Comparison of ENCODE assay signal across 21 cellular contexts in the genomic region with DNA sequence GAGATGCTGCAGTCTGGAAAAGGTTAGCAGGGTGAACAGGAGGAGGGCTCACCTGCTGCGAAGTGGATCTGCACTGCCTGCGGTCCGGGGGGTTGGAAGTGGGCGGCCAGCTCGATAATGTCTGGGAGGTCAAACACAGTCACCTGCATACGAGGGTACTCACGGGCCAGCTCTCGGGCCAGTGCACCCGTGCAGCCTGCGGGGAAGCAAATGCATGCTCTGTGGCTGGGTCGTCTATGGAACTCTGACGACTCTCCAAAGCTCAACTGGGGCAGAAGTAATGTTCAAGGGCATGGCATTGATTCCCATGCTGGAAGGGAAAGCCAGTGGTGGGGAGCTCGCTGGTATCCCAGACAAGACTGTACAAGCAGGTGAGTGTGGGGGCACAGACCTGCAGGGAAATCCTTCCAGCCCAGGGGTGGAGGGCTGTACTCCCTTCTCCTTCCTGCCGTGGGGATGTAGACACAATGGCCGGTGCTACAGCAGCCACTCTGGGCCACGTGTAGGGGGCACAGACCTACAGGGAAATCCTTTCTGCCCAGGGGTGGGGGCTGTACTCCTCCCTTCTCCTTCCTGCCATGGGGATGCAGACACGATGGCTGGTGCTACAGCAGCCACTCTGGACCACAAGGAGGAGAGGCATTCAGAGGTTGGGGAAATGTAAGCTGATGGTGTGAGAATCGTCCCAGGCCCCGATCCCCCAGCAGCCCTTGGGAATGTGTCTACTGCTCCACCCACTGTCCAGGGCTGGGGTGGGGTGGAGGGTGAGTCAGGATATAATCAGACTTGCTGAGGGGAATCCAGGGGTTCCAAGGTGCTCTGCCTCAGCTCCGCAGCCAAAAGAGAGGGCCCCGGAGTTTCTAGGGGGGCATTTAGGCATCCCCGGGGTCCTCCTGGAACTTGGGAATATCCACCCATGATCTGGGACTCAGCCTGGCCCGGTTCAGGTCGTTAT. TPM values are rescaled to one million over a fixed set of nuclear protein-coding genes. Genes with fewer than 3 reads are reported as not detected.
DNase-seq lines count a peak whose midpoint lies in the region; ATAC-seq, FAIRE-seq and TF ChIP-seq lines count a peak whose summit lies in the region.
"Had no signal": no experiment of that assay in that cellular context is flagged by ENCODE, and none has a peak within 500 bp of the region (broad histone marks: within the 10 kb centered on the region; RNA-seq: fewer than 3 reads in every experiment).

No MANE protein-coding gene starts in this region.

- H3K4me2 ChIP-seq in H1 (ENCODE audit: insufficient read depth in 1 of 2, low read depth in 2 of 2, low read length in 2 of 2): no peak overlapping the region
- H3K4me2 ChIP-seq: BLaER1 treated with 17β-estradiol and CSF1 and Interleukin-3, amounts not matched to agents 10 nM and 100 nM had no signal

- H3K4me1 ChIP-seq in HEK293 (ENCODE audit: control insufficient read depth, insufficient read depth, low read length) (no peaks in the 10 kb centered on the region), H1 (replicated peaks in 1 of 4; ENCODE audit: control insufficient read depth in 3 of 4, insufficient read depth in 4 of 4, low read length in 3 of 4) (no peaks in the 10 kb centered on the region), spleen (no peaks in the 10 kb centered on the region)
- H3K4me1 ChIP-seq: Peyer's patch, SJSA1, thyroid gland had no signal

- H2BK120ac ChIP-seq in H1 (replicated peaks; ENCODE audit: low read depth, low read length): no peak overlapping the region

- FAIRE-seq in H1 (lab: Jason Lieb, UNC): no peak
- FAIRE-seq in urothelium cell line (lab: Jason Lieb, UNC): no peak
- FAIRE-seq: TTC549 had no signal

- H2BK20ac ChIP-seq in H1 (ENCODE audit: low read length): no peak overlapping the region

- H3K36me3 ChIP-seq in HEK293 (ENCODE audit: control insufficient read depth in 2 of 2, insufficient read depth in 1 of 2, low read length in 2 of 2) (peaks cover 13 to 50% of the 10 kb centered on the region in 2 experiments; a peak in 2 of 3 replicates), H1 (ENCODE audit: control insufficient read depth in 2 of 4, insufficient read depth in 4 of 4, low read length in 3 of 4) (peaks cover 38 to 73% (median 61%) of the 10 kb centered on the region in 4 experiments), spleen (peaks cover 0 to 85% (median 49%) of the 10 kb centered on the region in 6 donors)

- H4K20me1 ChIP-seq in H1 (replicated peaks in 1 of 2; ENCODE audit: control insufficient read depth in 1 of 2, insufficient read depth in 2 of 2, low read length in 2 of 2): peaks cover 6 to 26% of the 10 kb centered on the region in 2 experiments

- H3K18ac ChIP-seq in H1 (ENCODE audit: extremely low read depth, low read length): no peak overlapping the region

- no peak overlapping the region for H4K8ac ChIP-seq in H1 (ENCODE audit: extremely low read depth, insufficient read depth, low read length)

- H3K4ac ChIP-seq in H1 (replicated peaks; ENCODE audit: insufficient read length, low read depth, low read length): no peak overlapping the region

- H3K56ac ChIP-seq in H1 (replicated peaks; ENCODE audit: insufficient read length, low read depth, low read length): no peak overlapping the region

- intact Hi-C loops in spleen (cut with DNase I; ENCODE audit: low total_unique reads): no loop called here

- H4K5ac ChIP-seq in H1 (ENCODE audit: insufficient read length, low read depth, low read length): no peak overlapping the region

- H3K9me3 ChIP-seq in HEK293 (ENCODE audit: control insufficient read depth, insufficient read depth, low read depth, low read length) (no peaks in the 10 kb centered on the region; the same call in 1 of the 2 replicates), H1 (ENCODE audit: insufficient read depth in 2 of 2, low read depth in 1 of 2, low read length in 1 of 2) (peaks cover 0 to 10% of the 10 kb centered on the region in 2 experiments; a peak in 1 of 4 replicates), spleen (peaks cover 3 to 34% (median 30%) of the 10 kb centered on the region in 8 donors)
- H3K9me3 ChIP-seq: thyroid gland had no signal

- DNase-seq in activated naive CD8-positive, alpha-beta T cell treated with anti-CD3 and anti-CD28 coated beads, Interleukin-2, amount 10 ng/mL, durations not matched to agents 7 days and 5 days: peak; percentile 20
- no peak for DNase-seq in activated naive CD8-positive, alpha-beta T cell treated with anti-CD3 and anti-CD28 coated beads for 36 hours
- DNase-seq in H1 (ENCODE audit: low read depth in 1 of 2, low spot score in 2 of 2): no peak
- peak; percentile 67 for DNase-seq in spleen
- DNase-seq in urothelium cell line (ENCODE audit: low spot score): no peak
- DNase-seq: cerebellar nuclear complex; midbrain; naive thymus-derived CD8-positive, alpha-beta T cell; NCI-H146; NCI-H2171; NCI-H524; thyroid gland had no signal

- no peak overlapping the region for H2BK5ac ChIP-seq in H1 (ENCODE audit: low read depth, low read length)

- no peak overlapping the region for H3K9ac ChIP-seq in H1 (replicated peaks in 1 of 4; ENCODE audit: extremely low read depth in 1 of 4, low read depth in 3 of 4, low read length in 3 of 4)
- H3K9ac ChIP-seq: BLaER1 treated with 17β-estradiol and CSF1 and Interleukin-3, amounts not matched to agents 10 nM and 100 nM had no signal

- H3K9me3 Mint-ChIP-seq in activated naive CD8-positive, alpha-beta T cell treated with anti-CD3 and anti-CD28 coated beads, Interleukin-2, amount 10 ng/mL, durations not matched to agents 7 days and 5 days: peaks cover 8% of the 10 kb centered on the region
- peaks cover 17% of the 10 kb centered on the region for H3K9me3 Mint-ChIP-seq in activated naive CD8-positive, alpha-beta T cell treated with anti-CD3 and anti-CD28 coated beads for 36 hours

- no peak overlapping the region for H4K91ac ChIP-seq in H1 (replicated peaks; ENCODE audit: insufficient read length, low read length)

- CTCF ChIA-PET in HEK293 (lab: Yijun Ruan, JAX) (no interaction called here), H1 (lab: Charles Lee; ENCODE audit: partially characterized antibody) (no interaction called here)

- no peak overlapping the region for H2AK5ac ChIP-seq in H1 (ENCODE audit: low read depth, low read length)

- TF ChIP-seq EP300 in H1 (IDR thresholded peaks at IDR 0.05; ENCODE audit: borderline replicate concordance in 1 of 2, low read depth in 2 of 2, low read length in 2 of 2): no peak

- TF ChIP-seq CTCF in HEK293 (tag by site-specific recombination; IDR thresholded peaks at IDR 0.05) (no peak), H1 (IDR thresholded peaks at IDR 0.05; ENCODE audit: control extremely low read depth in 1 of 3, insufficient read depth in 1 of 3, low read depth in 1 of 3, low read length in 3 of 3) (no peak), spleen (IDR thresholded peaks at IDR 0.05 in 8 of 11, conservative IDR thresholded peaks at IDR 0.05 in 3 of 11) (no peak)

- H3K4me3 ChIP-seq in HEK293 (ENCODE audit: low read depth, low read length) (no peak overlapping the region), H1 (ENCODE audit: extremely low read depth in 1 of 4, insufficient read depth in 2 of 4, low read depth in 3 of 4, low read length in 4 of 4) (no peak overlapping the region), spleen (no peak overlapping the region)
- H3K4me3 ChIP-seq: BLaER1 treated with 17β-estradiol and CSF1 and Interleukin-3, amounts not matched to agents 10 nM and 100 nM; Peyer's patch; SJSA1; thyroid gland had no signal

- 83% methylated on average over 24 of the region's 24 CpGs; no CpG with 5 or more reads in 1 of the 2 experiments for WGBS in H1 (ENCODE audit: extremely low coverage in 1 of 2, insufficient coverage in 1 of 2, insufficient read length in 1 of 2, insufficient replicate concordance in 2 of 2, low coverage in 1 of 2, low lambda C conversion rate in 2 of 2, missing lambda C conversion rate in 1 of 2), 2 experiments
- 91 to 94% (median 93%) methylated on average over 15 to 24 of the region's 24 CpGs for WGBS in spleen, 5 donors

- H3K14ac ChIP-seq in H1 (ENCODE audit: insufficient read length): no peak overlapping the region

- H3K27ac ChIP-seq in HEK293 (ENCODE audit: extremely low read depth, low read depth, low read length): no peak overlapping the region
- H3K27ac ChIP-seq in H1 (ENCODE audit: low read depth, low read length): no peak overlapping the region
- no peak overlapping the region for H3K27ac ChIP-seq in spleen
- H3K27ac ChIP-seq: BLaER1 treated with 17β-estradiol and CSF1 and Interleukin-3, amounts not matched to agents 10 nM and 100 nM; Peyer's patch; SJSA1; thyroid gland had no signal

- 0 out of 2 replicates have a peak, but pooled peaks cover 4% of the 10 kb centered on the region for H3K23me2 ChIP-seq in H1 (ENCODE audit: low read depth, low read length)

- peaks cover 6% of the 10 kb centered on the region for H3K4me1 Mint-ChIP-seq in activated naive CD8-positive, alpha-beta T cell treated with anti-CD3 and anti-CD28 coated beads, Interleukin-2, amount 10 ng/mL, durations not matched to agents 7 days and 5 days
- no peaks in the 10 kb centered on the region for H3K4me1 Mint-ChIP-seq in activated naive CD8-positive, alpha-beta T cell treated with anti-CD3 and anti-CD28 coated beads for 36 hours

- no peak for ATAC-seq in activated naive CD8-positive, alpha-beta T cell treated with anti-CD3 and anti-CD28 coated beads, Interleukin-2, amount 10 ng/mL, durations not matched to agents 7 days and 5 days (ENCODE audit: low read depth)
- ATAC-seq in HG03342 (IDR thresholded peaks at IDR 0.05; ENCODE audit: unreplicated experiment) (no peak), HG03565 (IDR thresholded peaks at IDR 0.05; ENCODE audit: unreplicated experiment) (no peak)
- ATAC-seq: naive thymus-derived CD8-positive, alpha-beta T cell had no signal

- H3K79me2 ChIP-seq in H1 (ENCODE audit: control insufficient read depth in 1 of 2, insufficient read depth in 2 of 2, low read length in 2 of 2): no peaks in the 10 kb centered on the region; a peak in 1 of 4 replicates

- TF ChIP-seq POLR2A in H1 (IDR thresholded peaks at IDR 0.05; ENCODE audit: control extremely low read depth in 1 of 2, low read depth in 2 of 2, low read length in 2 of 2) (no peak), spleen (IDR thresholded peaks at IDR 0.05) (no peak)

- POLR2A ChIA-PET in activated naive CD8-positive, alpha-beta T cell treated with anti-CD3 and anti-CD28 coated beads, Interleukin-2, amount 10 ng/mL, durations not matched to agents 7 days and 5 days (lab: Charles Lee): no interaction called here
- POLR2A ChIA-PET in HEK293 (lab: Yijun Ruan, JAX): no interaction called here
- POLR2A ChIA-PET in H1 (lab: Charles Lee; ENCODE audit: partially characterized antibody): no interaction called here

- H2AFZ ChIP-seq in H1 (ENCODE audit: low read length): no peak overlapping the region

- H3K4me3 Mint-ChIP-seq in activated naive CD8-positive, alpha-beta T cell treated with anti-CD3 and anti-CD28 coated beads, Interleukin-2, amount 10 ng/mL, durations not matched to agents 7 days and 5 days: no peak overlapping the region
- H3K4me3 Mint-ChIP-seq in activated naive CD8-positive, alpha-beta T cell treated with anti-CD3 and anti-CD28 coated beads for 36 hours: no peak overlapping the region
- H3K4me3 Mint-ChIP-seq: activated naive CD8-positive, alpha-beta T cell; naive thymus-derived CD8-positive, alpha-beta T cell; stimulated activated naive CD8-positive, alpha-beta T cell treated with anti-CD3 and anti-CD28 coated beads, Interleukin-15, Interleukin-2, amounts not matched to agents 100 ng/mL and 50 ng/mL, for 24 hours had no signal

- H3K23ac ChIP-seq in H1 (ENCODE audit: insufficient read length): no peak overlapping the region

- H3K27me3 Mint-ChIP-seq in activated naive CD8-positive, alpha-beta T cell treated with anti-CD3 and anti-CD28 coated beads, Interleukin-2, amount 10 ng/mL, durations not matched to agents 7 days and 5 days: no peaks in the 10 kb centered on the region
- H3K27me3 Mint-ChIP-seq in activated naive CD8-positive, alpha-beta T cell treated with anti-CD3 and anti-CD28 coated beads for 36 hours: no peaks in the 10 kb centered on the region
- H3K27me3 Mint-ChIP-seq: activated naive CD8-positive, alpha-beta T cell; naive thymus-derived CD8-positive, alpha-beta T cell; stimulated activated naive CD8-positive, alpha-beta T cell treated with anti-CD3 and anti-CD28 coated beads, Interleukin-15, Interleukin-2, amounts not matched to agents 100 ng/mL and 50 ng/mL, for 24 hours had no signal

- TF ChIP-seq RAD21 in H1 (IDR thresholded peaks at IDR 0.05 in 1 of 2, conservative IDR thresholded peaks at IDR 0.05 in 1 of 2; ENCODE audit: low read depth in 2 of 2, low read length in 2 of 2): no peak

- H3K36me3 Mint-ChIP-seq in activated naive CD8-positive, alpha-beta T cell treated with anti-CD3 and anti-CD28 coated beads, Interleukin-2, amount 10 ng/mL, durations not matched to agents 7 days and 5 days: peaks cover 48% of the 10 kb centered on the region
- H3K36me3 Mint-ChIP-seq in activated naive CD8-positive, alpha-beta T cell treated with anti-CD3 and anti-CD28 coated beads for 36 hours: peaks cover 44% of the 10 kb centered on the region

- H2BK12ac ChIP-seq in H1 (ENCODE audit: low read depth, low read length): no peak overlapping the region

- H3K27ac Mint-ChIP-seq in activated naive CD8-positive, alpha-beta T cell treated with anti-CD3 and anti-CD28 coated beads, Interleukin-2, amount 10 ng/mL, durations not matched to agents 7 days and 5 days: no peak overlapping the region
- no peak overlapping the region for H3K27ac Mint-ChIP-seq in activated naive CD8-positive, alpha-beta T cell treated with anti-CD3 and anti-CD28 coated beads for 36 hours
- H3K27ac Mint-ChIP-seq: activated naive CD8-positive, alpha-beta T cell; naive thymus-derived CD8-positive, alpha-beta T cell; stimulated activated naive CD8-positive, alpha-beta T cell treated with anti-CD3 and anti-CD28 coated beads, Interleukin-15, Interleukin-2, amounts not matched to agents 100 ng/mL and 50 ng/mL, for 24 hours had no signal

- H2BK15ac ChIP-seq in H1 (ENCODE audit: low read length): no peak overlapping the region

- H3K27me3 ChIP-seq in H1 (replicated peaks in 1 of 4; ENCODE audit: control insufficient read depth in 3 of 4, extremely low read depth in 1 of 4, insufficient read depth in 3 of 4, low read length in 3 of 4) (no peaks in the 10 kb centered on the region), spleen (replicated peaks in 1 of 7) (no peaks in the 10 kb centered on the region)
- H3K27me3 ChIP-seq: BLaER1 treated with 17β-estradiol and CSF1 and Interleukin-3, amounts not matched to agents 10 nM and 100 nM; Peyer's patch; SJSA1; thyroid gland had no signal

- peaks cover 2% of the 10 kb centered on the region for H3K79me1 ChIP-seq in H1 (ENCODE audit: low read depth, low read length)

RNA-seq across cellular contexts. Expression of a gene that starts 26.3 kb away (rescaled TPM):
- total RNA-seq in activated naive CD8-positive, alpha-beta T cell treated with anti-CD3 and anti-CD28 coated beads, Interleukin-2, amount 10 ng/mL, durations not matched to agents 7 days and 5 days: 100 to 1,000 TPM; 235 to 241 TPM
- total RNA-seq in activated naive CD8-positive, alpha-beta T cell treated with anti-CD3 and anti-CD28 coated beads for 36 hours: 100 to 1,000 TPM; 358 to 372 TPM
- total RNA-seq in H1 (2021; fragmentation: NEBNext Ultra II Directional; extraction: Animal tissue kit (Norgen Biotek cat#: 25700)): 487 and 514 TPM in 2 replicates
- polyA plus RNA-seq in H1 (2011; rRNA removed): 1,220 and 1,529 TPM in 2 replicates
- 1,117 TPM for polyA plus RNA-seq in H1 (2011; cell fraction: cytosol; rRNA removed)
- 686 TPM for polyA plus RNA-seq in H1 (2011; cell fraction: nucleus; rRNA removed)
- polyA plus RNA-seq in H1 (2012, experiment 1 of 2): 559 to 826 TPM (median 767 TPM) in 4 replicates
- polyA plus RNA-seq in H1 (2012, experiment 2 of 2): 674 TPM
- 424 TPM for polyA plus RNA-seq in H1 (2013, experiment 1 of 2)
- 418 TPM for polyA plus RNA-seq in H1 (2013, experiment 2 of 2)
- polyA minus RNA-seq in H1 (2011; rRNA and poly(A)+ RNA removed): 356 and 371 TPM in 2 replicates
- polyA minus RNA-seq in H1 (2011; cell fraction: cytosol; rRNA and poly(A)+ RNA removed): 639 TPM
- 472 TPM for polyA minus RNA-seq in H1 (2011; cell fraction: nucleus; rRNA and poly(A)+ RNA removed)
- total RNA-seq in spleen: 100 to 1,000 TPM; 255 to 309 (median 297) TPM
- polyA plus RNA-seq in spleen: 100 to 1,000 TPM; 396 to 443 (median 425) TPM

RNA-seq across cellular contexts. Expression of a gene that starts 34.5 kb away (rescaled TPM):
- total RNA-seq in activated naive CD8-positive, alpha-beta T cell treated with anti-CD3 and anti-CD28 coated beads, Interleukin-2, amount 10 ng/mL, durations not matched to agents 7 days and 5 days: 10 to 100 TPM; 39.4 to 42.2 TPM
- total RNA-seq in activated naive CD8-positive, alpha-beta T cell treated with anti-CD3 and anti-CD28 coated beads for 36 hours: 10 to 100 TPM; 29.4 to 30.5 TPM
- total RNA-seq in H1 (2021; fragmentation: NEBNext Ultra II Directional; extraction: Animal tissue kit (Norgen Biotek cat#: 25700)): 75.4 and 81.4 TPM in 2 replicates
- polyA plus RNA-seq in H1 (2011; rRNA removed): 75.6 and 130 TPM in 2 replicates
- polyA plus RNA-seq in H1 (2011; cell fraction: cytosol; rRNA removed): 92.6 TPM
- 104 TPM for polyA plus RNA-seq in H1 (2011; cell fraction: nucleus; rRNA removed)
- polyA plus RNA-seq in H1 (2012, experiment 1 of 2): 51.7 to 90.7 TPM (median 78.8 TPM) in 4 replicates
- polyA plus RNA-seq in H1 (2012, experiment 2 of 2): 57.9 TPM
- polyA plus RNA-seq in H1 (2013, experiment 1 of 2): 41.0 TPM
- 39.2 TPM for polyA plus RNA-seq in H1 (2013, experiment 2 of 2)
- polyA minus RNA-seq in H1 (2011; rRNA and poly(A)+ RNA removed): 47.0 and 49.0 TPM in 2 replicates
- 52.1 TPM for polyA minus RNA-seq in H1 (2011; cell fraction: cytosol; rRNA and poly(A)+ RNA removed)
- polyA minus RNA-seq in H1 (2011; cell fraction: nucleus; rRNA and poly(A)+ RNA removed): 46.7 TPM
- 10 to 100 TPM; 21.3 to 35.5 (median 27.9) TPM for total RNA-seq in spleen
- polyA plus RNA-seq in spleen: 10 to 100 TPM; 25.0 to 28.8 (median 26.6) TPM

Comparison
In these comparisons a context has a peak if more than half of its experiments do, and no peak if none do; other contexts are left out.
1. DNase-seq: peak in activated naive CD8-positive, alpha-beta T cell treated with anti-CD3 and anti-CD28 coated beads, Interleukin-2, amount 10 ng/mL, durations not matched to agents 7 days and 5 days (single experiment) and spleen (single experiment); none in activated naive CD8-positive, alpha-beta T cell treated with anti-CD3 and anti-CD28 coated beads for 36 hours (single experiment), H1 (0 of 2) and urothelium cell line (single experiment).